ENCODE assay signal across 1 cellular context in the genomic region with DNA sequence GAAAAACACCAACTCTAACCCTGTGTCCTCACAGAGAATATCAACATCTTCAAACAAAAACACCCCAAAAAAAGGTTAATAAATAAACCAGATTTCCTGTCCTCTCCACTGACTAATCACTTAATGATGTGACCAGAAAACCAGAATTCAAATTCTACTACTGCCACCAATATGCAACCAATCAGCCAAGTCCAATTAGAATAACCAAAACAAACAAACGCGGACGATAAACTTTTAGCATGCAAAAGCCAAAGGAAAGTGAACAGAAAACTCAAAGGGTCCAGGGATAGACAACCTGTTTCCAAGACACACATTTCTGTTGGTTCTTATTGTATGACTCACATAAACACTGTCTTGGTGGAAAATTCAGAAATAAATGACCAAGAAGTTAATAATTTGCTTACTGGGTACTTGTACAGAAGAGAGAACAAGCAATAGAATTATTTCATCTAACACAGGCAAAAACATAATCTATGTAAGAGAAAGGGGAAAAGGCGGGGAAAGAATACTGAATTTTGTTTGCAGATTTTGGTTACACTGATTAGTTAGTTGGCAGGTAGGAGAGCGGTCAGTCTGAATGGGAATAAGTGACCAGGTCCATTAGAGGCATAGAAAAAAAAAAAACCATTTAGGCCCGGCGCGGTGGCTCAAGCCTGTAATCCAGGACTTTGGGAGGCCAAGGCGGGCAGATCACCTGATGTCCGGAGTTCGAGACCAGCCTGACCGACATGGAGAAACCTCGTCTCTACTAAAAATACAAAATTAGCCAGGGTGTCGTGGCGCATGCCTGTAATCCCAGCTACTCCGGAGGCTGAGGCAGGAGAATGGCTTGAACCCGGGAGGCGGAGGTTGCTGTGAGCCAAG.
TF ChIP-seq lines count a peak whose summit lies in the region.

No MANE protein-coding gene starts in this region.

TF ChIP-seq in HepG2, 621 proteins besides CTCF, POLR2A, EP300 and RAD21 (continued from another document and continues in another):
- TF ChIP-seq, protein P1, sequence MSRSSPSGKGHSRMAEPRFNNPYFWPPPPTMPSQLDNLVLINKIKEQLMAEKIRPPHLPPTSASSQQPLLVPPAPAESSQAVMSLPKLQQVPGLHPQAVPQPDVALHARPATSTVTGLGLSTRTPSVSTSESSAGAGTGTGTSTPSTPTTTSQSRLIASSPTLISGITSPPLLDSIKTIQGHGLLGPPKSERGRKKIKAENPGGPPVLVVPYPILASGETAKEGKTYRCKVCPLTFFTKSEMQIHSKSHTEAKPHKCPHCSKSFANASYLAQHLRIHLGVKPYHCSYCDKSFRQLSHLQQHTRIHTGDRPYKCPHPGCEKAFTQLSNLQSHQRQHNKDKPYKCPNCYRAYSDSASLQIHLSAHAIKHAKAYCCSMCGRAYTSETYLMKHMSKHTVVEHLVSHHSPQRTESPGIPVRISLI (CRISPR knock-in tag; IDR thresholded peaks at IDR 0.05; ENCODE audit: borderline replicate concordance), result peak; percentile 94
- TF ChIP-seq FOXK1 (CRISPR knock-in tag; IDR thresholded peaks at IDR 0.05; ENCODE audit: borderline replicate concordance, low read depth), result peak; percentile 76; the same call in 1 of the 2 replicates
- TF ChIP-seq KLF16 (CRISPR knock-in tag; IDR thresholded peaks at IDR 0.05), result peak in 1 of 2 experiments; percentile 37; a peak in 2 of 4 replicates
- TF ChIP-seq ZMAT3 (CRISPR knock-in tag; conservative IDR thresholded peaks at IDR 0.05), result no peak
- TF ChIP-seq, protein P2, sequence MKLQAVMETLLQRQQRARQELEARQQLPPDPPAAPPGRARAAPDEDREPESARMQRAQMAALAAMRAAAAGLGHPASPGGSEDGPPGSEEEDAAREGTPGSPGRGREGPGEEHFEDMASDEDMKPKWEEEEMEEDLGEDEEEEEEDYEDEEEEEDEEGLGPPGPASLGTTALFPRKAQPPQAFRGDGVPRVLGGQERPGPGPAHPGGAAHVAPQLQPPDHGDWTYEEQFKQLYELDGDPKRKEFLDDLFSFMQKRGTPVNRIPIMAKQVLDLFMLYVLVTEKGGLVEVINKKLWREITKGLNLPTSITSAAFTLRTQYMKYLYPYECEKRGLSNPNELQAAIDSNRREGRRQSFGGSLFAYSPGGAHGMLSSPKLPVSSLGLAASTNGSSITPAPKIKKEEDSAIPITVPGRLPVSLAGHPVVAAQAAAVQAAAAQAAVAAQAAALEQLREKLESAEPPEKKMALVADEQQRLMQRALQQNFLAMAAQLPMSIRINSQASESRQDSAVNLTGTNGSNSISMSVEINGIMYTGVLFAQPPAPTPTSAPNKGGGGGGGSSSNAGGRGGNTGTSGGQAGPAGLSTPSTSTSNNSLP (IDR thresholded peaks at IDR 0.05; ENCODE audit: low read depth, low read length), result peak; percentile 94
- TF ChIP-seq FOXC1 (CRISPR knock-in tag; IDR thresholded peaks at IDR 0.05; ENCODE audit: borderline replicate concordance), result peak; percentile 49; the same call in 1 of the 2 replicates
- TF ChIP-seq, protein P3, sequence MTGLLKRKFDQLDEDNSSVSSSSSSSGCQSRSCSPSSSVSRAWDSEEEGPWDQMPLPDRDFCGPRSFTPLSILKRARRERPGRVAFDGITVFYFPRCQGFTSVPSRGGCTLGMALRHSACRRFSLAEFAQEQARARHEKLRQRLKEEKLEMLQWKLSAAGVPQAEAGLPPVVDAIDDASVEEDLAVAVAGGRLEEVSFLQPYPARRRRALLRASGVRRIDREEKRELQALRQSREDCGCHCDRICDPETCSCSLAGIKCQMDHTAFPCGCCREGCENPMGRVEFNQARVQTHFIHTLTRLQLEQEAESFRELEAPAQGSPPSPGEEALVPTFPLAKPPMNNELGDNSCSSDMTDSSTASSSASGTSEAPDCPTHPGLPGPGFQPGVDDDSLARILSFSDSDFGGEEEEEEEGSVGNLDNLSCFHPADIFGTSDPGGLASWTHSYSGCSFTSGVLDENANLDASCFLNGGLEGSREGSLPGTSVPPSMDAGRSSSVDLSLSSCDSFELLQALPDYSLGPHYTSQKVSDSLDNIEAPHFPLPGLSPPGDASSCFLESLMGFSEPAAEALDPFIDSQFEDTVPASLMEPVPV (CRISPR knock-in tag; IDR thresholded peaks at IDR 0.05), result no peak
- no peak for TF ChIP-seq ZNF670 (CRISPR knock-in tag; IDR thresholded peaks at IDR 0.05; ENCODE audit: borderline replicate concordance)
- TF ChIP-seq ZNF563 (CRISPR knock-in tag; IDR thresholded peaks at IDR 0.05), result peak; percentile 48; the same call in 1 of the 2 replicates
- peak; percentile 27; the same call in 1 of the 2 replicates for TF ChIP-seq NFYB (CRISPR knock-in tag; IDR thresholded peaks at IDR 0.05)
- no peak; the same call in 1 of the 2 replicates for TF ChIP-seq ZNF788 (CRISPR knock-in tag; IDR thresholded peaks at IDR 0.05; ENCODE audit: borderline replicate concordance)
- no peak for TF ChIP-seq HMG20B (CRISPR knock-in tag; conservative IDR thresholded peaks at IDR 0.05)
- TF ChIP-seq, protein P4, sequence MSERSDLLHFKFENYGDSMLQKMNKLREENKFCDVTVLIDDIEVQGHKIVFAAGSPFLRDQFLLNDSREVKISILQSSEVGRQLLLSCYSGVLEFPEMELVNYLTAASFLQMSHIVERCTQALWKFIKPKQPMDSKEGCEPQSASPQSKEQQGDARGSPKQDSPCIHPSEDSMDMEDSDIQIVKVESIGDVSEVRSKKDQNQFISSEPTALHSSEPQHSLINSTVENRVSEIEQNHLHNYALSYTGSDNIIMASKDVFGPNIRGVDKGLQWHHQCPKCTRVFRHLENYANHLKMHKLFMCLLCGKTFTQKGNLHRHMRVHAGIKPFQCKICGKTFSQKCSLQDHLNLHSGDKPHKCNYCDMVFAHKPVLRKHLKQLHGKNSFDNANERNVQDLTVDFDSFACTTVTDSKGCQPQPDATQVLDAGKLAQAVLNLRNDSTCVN (CRISPR knock-in tag; IDR thresholded peaks at IDR 0.05; ENCODE audit: borderline replicate concordance), result no peak
- TF ChIP-seq NR2F6 (IDR thresholded peaks at IDR 0.05), result peak; percentile 21; the same call in 1 of the 2 replicates
- no peak for TF ChIP-seq NR2F6 (CRISPR knock-in tag; IDR thresholded peaks at IDR 0.05)
- no peak for TF ChIP-seq KLF6 (CRISPR knock-in tag; IDR thresholded peaks at IDR 0.05)
- no peak for TF ChIP-seq ZNF253 (CRISPR knock-in tag; IDR thresholded peaks at IDR 0.05; ENCODE audit: borderline replicate concordance)
- TF ChIP-seq, protein P5, sequence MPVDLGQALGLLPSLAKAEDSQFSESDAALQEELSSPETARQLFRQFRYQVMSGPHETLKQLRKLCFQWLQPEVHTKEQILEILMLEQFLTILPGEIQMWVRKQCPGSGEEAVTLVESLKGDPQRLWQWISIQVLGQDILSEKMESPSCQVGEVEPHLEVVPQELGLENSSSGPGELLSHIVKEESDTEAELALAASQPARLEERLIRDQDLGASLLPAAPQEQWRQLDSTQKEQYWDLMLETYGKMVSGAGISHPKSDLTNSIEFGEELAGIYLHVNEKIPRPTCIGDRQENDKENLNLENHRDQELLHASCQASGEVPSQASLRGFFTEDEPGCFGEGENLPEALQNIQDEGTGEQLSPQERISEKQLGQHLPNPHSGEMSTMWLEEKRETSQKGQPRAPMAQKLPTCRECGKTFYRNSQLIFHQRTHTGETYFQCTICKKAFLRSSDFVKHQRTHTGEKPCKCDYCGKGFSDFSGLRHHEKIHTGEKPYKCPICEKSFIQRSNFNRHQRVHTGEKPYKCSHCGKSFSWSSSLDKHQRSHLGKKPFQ (CRISPR knock-in tag; IDR thresholded peaks at IDR 0.05; ENCODE audit: insufficient replicate concordance), result no peak
- TF ChIP-seq CC2D1A (CRISPR knock-in tag; IDR thresholded peaks at IDR 0.05), result no peak
- peak; percentile 89 for TF ChIP-seq LCORL (IDR thresholded peaks at IDR 0.05)
- no peak for TF ChIP-seq LCORL (CRISPR knock-in tag; IDR thresholded peaks at IDR 0.05)
- TF ChIP-seq HCFC1 (IDR thresholded peaks at IDR 0.05; ENCODE audit: low read depth, low read length), result no peak
- no peak for TF ChIP-seq RFXAP (CRISPR knock-in tag; IDR thresholded peaks at IDR 0.05; ENCODE audit: borderline replicate concordance)
- TF ChIP-seq FOXK2 (IDR thresholded peaks at IDR 0.05), result peak; percentile 74
- no peak for TF ChIP-seq ZNF547 (CRISPR knock-in tag; IDR thresholded peaks at IDR 0.05)
- TF ChIP-seq, protein P6, sequence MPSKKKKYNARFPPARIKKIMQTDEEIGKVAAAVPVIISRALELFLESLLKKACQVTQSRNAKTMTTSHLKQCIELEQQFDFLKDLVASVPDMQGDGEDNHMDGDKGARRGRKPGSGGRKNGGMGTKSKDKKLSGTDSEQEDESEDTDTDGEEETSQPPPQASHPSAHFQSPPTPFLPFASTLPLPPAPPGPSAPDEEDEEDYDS (CRISPR knock-in tag; IDR thresholded peaks at IDR 0.05), result peak; percentile 84
- no peak for TF ChIP-seq KMT2B (CRISPR knock-in tag; IDR thresholded peaks at IDR 0.05)
- 0 out of 2 replicates have a peak, but pooled peaks have one; percentile 27 for TF ChIP-seq SRY (CRISPR knock-in tag; IDR thresholded peaks at IDR 0.05)
- peak; percentile 57 for TF ChIP-seq MIXL1 (CRISPR knock-in tag; IDR thresholded peaks at IDR 0.05)
- TF ChIP-seq CHD2 (IDR thresholded peaks at IDR 0.05; ENCODE audit: low read depth, low read length), result no peak
- TF ChIP-seq RFX3 (CRISPR knock-in tag; IDR thresholded peaks at IDR 0.05), result no peak
- TF ChIP-seq TCF12 (IDR thresholded peaks at IDR 0.05), result no peak
- peak; percentile 65; the same call in 1 of the 2 replicates for TF ChIP-seq TCF12 (CRISPR knock-in tag; IDR thresholded peaks at IDR 0.05)
- TF ChIP-seq ZNF546 (CRISPR knock-in tag; conservative IDR thresholded peaks at IDR 0.05), result no peak
- TF ChIP-seq, protein P7, sequence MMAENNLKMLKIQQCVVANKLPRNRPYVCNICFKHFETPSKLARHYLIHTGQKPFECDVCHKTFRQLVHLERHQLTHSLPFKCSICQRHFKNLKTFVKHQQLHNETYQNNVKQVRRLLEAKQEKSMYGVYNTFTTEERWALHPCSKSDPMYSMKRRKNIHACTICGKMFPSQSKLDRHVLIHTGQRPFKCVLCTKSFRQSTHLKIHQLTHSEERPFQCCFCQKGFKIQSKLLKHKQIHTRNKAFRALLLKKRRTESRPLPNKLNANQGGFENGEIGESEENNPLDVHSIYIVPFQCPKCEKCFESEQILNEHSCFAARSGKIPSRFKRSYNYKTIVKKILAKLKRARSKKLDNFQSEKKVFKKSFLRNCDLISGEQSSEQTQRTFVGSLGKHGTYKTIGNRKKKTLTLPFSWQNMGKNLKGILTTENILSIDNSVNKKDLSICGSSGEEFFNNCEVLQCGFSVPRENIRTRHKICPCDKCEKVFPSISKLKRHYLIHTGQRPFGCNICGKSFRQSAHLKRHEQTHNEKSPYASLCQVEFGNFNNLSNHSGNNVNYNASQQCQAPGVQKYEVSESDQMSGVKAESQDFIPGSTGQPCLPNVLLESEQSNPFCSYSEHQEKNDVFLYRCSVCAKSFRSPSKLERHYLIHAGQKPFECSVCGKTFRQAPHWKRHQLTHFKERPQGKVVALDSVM (CRISPR knock-in tag; IDR thresholded peaks at IDR 0.05), result peak; percentile 5; the same call in 1 of the 2 replicates
- TF ChIP-seq ZNF468 (CRISPR knock-in tag; IDR thresholded peaks at IDR 0.05), result no peak
- 0 out of 2 replicates have a peak, but pooled peaks have one; percentile 32 for TF ChIP-seq ZNF790 (CRISPR knock-in tag; IDR thresholded peaks at IDR 0.05; ENCODE audit: borderline replicate concordance)
- no peak for TF ChIP-seq PCBP2 (optimal IDR thresholded peaks at IDR 0.05; ENCODE audit: low read depth, low read length, poor library complexity, severe bottlenecking)
- TF ChIP-seq ETV6 (CRISPR knock-in tag; conservative IDR thresholded peaks at IDR 0.05), result no peak
- no peak for TF ChIP-seq PAX8 (CRISPR knock-in tag; IDR thresholded peaks at IDR 0.05; ENCODE audit: borderline replicate concordance)
- peak; percentile 66 for TF ChIP-seq SAP130 (CRISPR knock-in tag; IDR thresholded peaks at IDR 0.05; ENCODE audit: low read depth)
- no peak for TF ChIP-seq NFE2 (CRISPR knock-in tag; IDR thresholded peaks at IDR 0.05)
- TF ChIP-seq, protein P8, sequence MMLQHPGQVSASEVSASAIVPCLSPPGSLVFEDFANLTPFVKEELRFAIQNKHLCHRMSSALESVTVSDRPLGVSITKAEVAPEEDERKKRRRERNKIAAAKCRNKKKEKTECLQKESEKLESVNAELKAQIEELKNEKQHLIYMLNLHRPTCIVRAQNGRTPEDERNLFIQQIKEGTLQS (CRISPR knock-in tag; IDR thresholded peaks at IDR 0.05), result peak; percentile 16; the same call in 1 of the 2 replicates
- TF ChIP-seq FOXA3 (CRISPR knock-in tag; IDR thresholded peaks at IDR 0.05), result peak; percentile 78; the same call in 1 of the 2 replicates
- TF ChIP-seq, protein P9, sequence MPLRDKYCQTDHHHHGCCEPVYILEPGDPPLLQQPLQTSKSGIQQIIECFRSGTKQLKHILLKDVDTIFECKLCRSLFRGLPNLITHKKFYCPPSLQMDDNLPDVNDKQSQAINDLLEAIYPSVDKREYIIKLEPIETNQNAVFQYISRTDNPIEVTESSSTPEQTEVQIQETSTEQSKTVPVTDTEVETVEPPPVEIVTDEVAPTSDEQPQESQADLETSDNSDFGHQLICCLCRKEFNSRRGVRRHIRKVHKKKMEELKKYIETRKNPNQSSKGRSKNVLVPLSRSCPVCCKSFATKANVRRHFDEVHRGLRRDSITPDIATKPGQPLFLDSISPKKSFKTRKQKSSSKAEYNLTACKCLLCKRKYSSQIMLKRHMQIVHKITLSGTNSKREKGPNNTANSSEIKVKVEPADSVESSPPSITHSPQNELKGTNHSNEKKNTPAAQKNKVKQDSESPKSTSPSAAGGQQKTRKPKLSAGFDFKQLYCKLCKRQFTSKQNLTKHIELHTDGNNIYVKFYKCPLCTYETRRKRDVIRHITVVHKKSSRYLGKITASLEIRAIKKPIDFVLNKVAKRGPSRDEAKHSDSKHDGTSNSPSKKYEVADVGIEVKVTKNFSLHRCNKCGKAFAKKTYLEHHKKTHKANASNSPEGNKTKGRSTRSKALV (CRISPR knock-in tag; IDR thresholded peaks at IDR 0.05), result no peak
- no peak for TF ChIP-seq ZBTB7B (CRISPR knock-in tag; IDR thresholded peaks at IDR 0.05)
- TF ChIP-seq, protein P10, sequence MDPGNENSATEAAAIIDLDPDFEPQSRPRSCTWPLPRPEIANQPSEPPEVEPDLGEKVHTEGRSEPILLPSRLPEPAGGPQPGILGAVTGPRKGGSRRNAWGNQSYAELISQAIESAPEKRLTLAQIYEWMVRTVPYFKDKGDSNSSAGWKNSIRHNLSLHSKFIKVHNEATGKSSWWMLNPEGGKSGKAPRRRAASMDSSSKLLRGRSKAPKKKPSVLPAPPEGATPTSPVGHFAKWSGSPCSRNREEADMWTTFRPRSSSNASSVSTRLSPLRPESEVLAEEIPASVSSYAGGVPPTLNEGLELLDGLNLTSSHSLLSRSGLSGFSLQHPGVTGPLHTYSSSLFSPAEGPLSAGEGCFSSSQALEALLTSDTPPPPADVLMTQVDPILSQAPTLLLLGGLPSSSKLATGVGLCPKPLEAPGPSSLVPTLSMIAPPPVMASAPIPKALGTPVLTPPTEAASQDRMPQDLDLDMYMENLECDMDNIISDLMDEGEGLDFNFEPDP (CRISPR knock-in tag; conservative IDR thresholded peaks at IDR 0.05), result no peak
